In the genomic region with DNA sequence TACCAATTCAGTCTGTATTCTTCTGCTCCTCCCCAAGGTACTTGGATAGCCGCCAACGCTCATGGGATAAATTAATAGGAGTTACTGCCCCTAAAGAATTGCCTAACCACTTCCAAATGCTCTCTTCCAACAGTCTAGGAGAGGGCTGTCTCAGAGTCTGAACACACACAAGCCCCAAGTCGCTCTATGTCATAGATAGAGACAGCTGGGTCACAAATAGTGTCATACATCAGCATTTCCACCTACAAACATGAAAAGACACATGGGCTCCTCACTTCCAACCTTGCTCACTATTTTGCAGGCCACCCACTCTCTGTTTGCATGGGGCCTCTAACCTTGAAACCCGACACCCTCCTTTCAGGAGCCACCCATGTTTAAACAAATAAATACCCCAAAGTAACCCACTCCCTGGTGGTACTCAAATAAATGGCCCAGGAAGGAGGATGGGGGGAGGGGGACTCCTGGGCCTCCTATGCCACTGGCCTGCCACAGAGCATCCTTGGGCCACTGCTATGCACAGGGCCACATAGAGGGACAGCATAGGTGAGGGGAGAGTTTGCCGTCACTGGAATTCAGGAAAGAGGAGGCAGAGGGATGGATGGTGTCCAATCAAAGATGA, we compare ENCODE assay signal across 13 cellular contexts.
DNase-seq lines count a peak whose midpoint lies in the region; ATAC-seq and TF ChIP-seq lines count a peak whose summit lies in the region.
"Had no signal": no experiment of that assay in that cellular context is flagged by ENCODE, and none has a peak within 500 bp of the region (broad histone marks: within the 10 kb centered on the region; RNA-seq: fewer than 3 reads in every experiment).

No MANE protein-coding gene starts in this region.

- no peaks in the 10 kb centered on the region for H3K9me2 ChIP-seq in PC-3 (replicated peaks; ENCODE audit: low read length)

- DNase-seq in HT1080 (ENCODE audit: low read depth): peak; percentile 48
- DNase-seq in PC-3: peak; percentile 51
- DNase-seq in glomerular visceral epithelial cell (ENCODE audit: extremely low spot score): peak; percentile 55
- no peak for DNase-seq in mesenteric fat pad (ENCODE audit: low spot score)
- no peak for DNase-seq in NCI-H82 treated with DMSO at 0.1 percent for 48 hours (lab: John Stamatoyannopoulos, UW; ENCODE audit: unreplicated experiment)
- no peak for DNase-seq in breast epithelium (ENCODE audit: low spot score in 2 of 2)
- DNase-seq: activated CD4-positive, alpha-beta memory T cell treated with anti-CD3 and anti-CD28 coated beads for 36 hours; activated naive CD4-positive, alpha-beta T cell treated with anti-CD3 and anti-CD28 coated beads, Interleukin-2, amount 10 ng/mL, durations not matched to agents 7 days and 5 days; naive thymus-derived CD8-positive, alpha-beta T cell had no signal

- H3K4me2 ChIP-seq in BLaER1: peak overlapping the region; percentile 97
- H3K4me2 ChIP-seq in PC-3 (ENCODE audit: low read length): peak overlapping the region; percentile 34

- H3K79me2 ChIP-seq in PC-3 (ENCODE audit: low read length): no peaks in the 10 kb centered on the region

- WGBS in gastroesophageal sphincter (ENCODE audit: low coverage in 1 of 2), 2 donors: 0 to 58% methylated on average over 1 to 4 of the region's 5 CpGs

- no peak for TF ChIP-seq POLR2A in gastroesophageal sphincter (IDR thresholded peaks at IDR 0.05)
- TF ChIP-seq POLR2A in breast epithelium (IDR thresholded peaks at IDR 0.05): no peak

- no peak for TF ChIP-seq CTCF in PC-3 (conservative IDR thresholded peaks at IDR 0.05; ENCODE audit: low read depth, low read length)
- no peak for TF ChIP-seq CTCF in gastroesophageal sphincter (IDR thresholded peaks at IDR 0.05)
- no peak for TF ChIP-seq CTCF in breast epithelium (IDR thresholded peaks at IDR 0.05)

- no peak for TF ChIP-seq EP300 in gastroesophageal sphincter (IDR thresholded peaks at IDR 0.05)

- no peaks in the 10 kb centered on the region for H3K9me3 ChIP-seq in BLaER1
- H3K9me3 ChIP-seq in PC-3 (ENCODE audit: low read length): no peaks in the 10 kb centered on the region
- no peaks in the 10 kb centered on the region for H3K9me3 ChIP-seq in gastroesophageal sphincter
- H3K9me3 ChIP-seq in breast epithelium: no peaks in the 10 kb centered on the region
- H3K9me3 ChIP-seq: esophagus muscularis mucosa, vagina had no signal

- intact Hi-C loops in PC-3 (cut with micrococcal nuclease) (loop anchor here (5.0 kb wide), 1 partner anchor 409 kb away; no protein-coding TSS in a partner anchor), breast epithelium (cut with DNase I; ENCODE audit: low total_unique reads) (no loop called here)

- H3K4me1 ChIP-seq in BLaER1 (peaks cover 56% of the 10 kb centered on the region), PC-3 (ENCODE audit: insufficient read depth, low read length) (peaks cover 68% of the 10 kb centered on the region), gastroesophageal sphincter (no peaks in the 10 kb centered on the region), breast epithelium (no peaks in the 10 kb centered on the region)

- H3K36me3 ChIP-seq in BLaER1 (no peaks in the 10 kb centered on the region), PC-3 (ENCODE audit: low read depth, low read length) (no peaks in the 10 kb centered on the region), gastroesophageal sphincter (no peaks in the 10 kb centered on the region), breast epithelium (no peaks in the 10 kb centered on the region)
- H3K36me3 ChIP-seq: esophagus muscularis mucosa, vagina had no signal

- H3K4me3 ChIP-seq in BLaER1: no peak overlapping the region
- no peak overlapping the region for H3K4me3 ChIP-seq in PC-3 (ENCODE audit: low read length)
- H3K4me3 ChIP-seq in gastroesophageal sphincter: no peak overlapping the region
- no peak overlapping the region for H3K4me3 ChIP-seq in breast epithelium
- H3K4me3 ChIP-seq: esophagus muscularis mucosa, vagina had no signal

- H2AFZ ChIP-seq in PC-3 (ENCODE audit: low read length): no peak overlapping the region

- POLR2A ChIA-PET in PC-3 (lab: Charles Lee; ENCODE audit: unreplicated experiment): interaction anchor here (0.7 to 1.5 kb wide), 2 partner anchors 266 to 600 kb away, joined by 6 to 15 read pairs; partner anchors contain the start of gene SOX9

- H3F3A ChIP-seq in PC-3 (ENCODE audit: low read length, unreplicated experiment): peaks cover 4% of the 10 kb centered on the region

- 0 out of 2 replicates have a peak, but pooled peaks cover 4% of the 10 kb centered on the region for H4K20me1 ChIP-seq in BLaER1
- H4K20me1 ChIP-seq in PC-3 (ENCODE audit: low read length): no peaks in the 10 kb centered on the region

- no TSS peak for BruUV-seq in PC-3 (replicated peaks; lab: Mats Ljungman, UMichigan)

- H3K9ac ChIP-seq in BLaER1 (no peak overlapping the region), PC-3 (ENCODE audit: low read length) (peak overlapping the region; percentile 63; the same call in 1 of the 2 replicates)

- H3K27ac ChIP-seq in BLaER1: no peak overlapping the region
- H3K27ac ChIP-seq in PC-3 (ENCODE audit: low read length): peak overlapping the region; percentile 97
- no peak overlapping the region for H3K27ac ChIP-seq in gastroesophageal sphincter
- H3K27ac ChIP-seq in breast epithelium: no peak overlapping the region
- H3K27ac ChIP-seq: esophagus muscularis mucosa, vagina had no signal

- ATAC-seq in PC-3: no peak
- ATAC-seq in gastroesophageal sphincter: no peak
- ATAC-seq: naive thymus-derived CD8-positive, alpha-beta T cell had no signal

- H3K27me3 ChIP-seq in BLaER1 (no peaks in the 10 kb centered on the region), PC-3 (ENCODE audit: low read length) (no peaks in the 10 kb centered on the region), gastroesophageal sphincter (peaks cover 20% of the 10 kb centered on the region), breast epithelium (no peaks in the 10 kb centered on the region)
- H3K27me3 ChIP-seq: vagina had no signal

- CTCF ChIA-PET in PC-3 (lab: Charles Lee): interaction anchor here (0.6 to 1.0 kb wide), 3 partner anchors 10 to 289 kb away, joined by 3 to 9 read pairs (median 3); no protein-coding TSS in a partner anchor

Comparison
In these comparisons a context has a peak if more than half of its experiments do, and no peak if none do; other contexts are left out.
1. DNase-seq: peak in HT1080 (single experiment), PC-3 (single experiment) and glomerular visceral epithelial cell (single experiment); none in mesenteric fat pad (single experiment), NCI-H82 treated with DMSO at 0.1 percent for 48 hours (single experiment) and breast epithelium (0 of 2).